ENCODE assay signal across 1 cellular context in the genomic region with DNA sequence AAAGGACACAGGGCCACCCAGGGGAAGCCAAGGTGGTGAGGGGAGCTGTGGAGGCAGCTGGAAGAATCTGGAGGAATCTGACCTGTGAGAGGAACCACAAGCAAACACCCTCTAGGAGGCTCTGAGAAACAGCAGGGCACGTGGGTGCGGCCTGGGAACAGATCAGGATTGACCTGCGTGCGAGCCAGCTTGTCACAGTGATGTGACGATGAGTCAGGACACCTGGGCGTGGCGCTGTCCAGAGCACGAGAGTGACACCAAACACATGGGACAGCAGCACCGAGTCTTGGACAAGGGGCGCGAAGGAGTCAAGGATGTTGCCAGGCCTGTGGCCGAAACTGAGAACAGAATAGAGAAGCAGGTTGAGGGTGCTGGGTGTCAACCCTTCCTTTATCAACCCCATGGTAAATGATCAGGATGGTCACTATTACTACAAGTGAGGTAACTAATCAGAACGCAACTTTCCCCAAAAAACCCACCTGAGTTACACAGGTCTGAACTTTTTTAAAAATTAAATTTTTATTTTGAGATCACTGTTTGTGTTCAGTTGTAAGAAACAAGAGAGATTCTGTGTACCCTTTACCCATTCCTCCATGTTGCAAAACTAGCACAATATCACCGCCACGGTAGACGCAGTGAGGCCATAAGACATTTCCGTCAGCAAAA.
A peak's percentile ranks its signal among the peaks of the same experiment; 100 is the strongest.
TF ChIP-seq lines count a peak whose summit lies in the region.

No MANE protein-coding gene starts in this region.

TF ChIP-seq in HepG2, 621 proteins besides CTCF, POLR2A, EP300 and RAD21 (continued from another document):
- TF ChIP-seq, protein P1, sequence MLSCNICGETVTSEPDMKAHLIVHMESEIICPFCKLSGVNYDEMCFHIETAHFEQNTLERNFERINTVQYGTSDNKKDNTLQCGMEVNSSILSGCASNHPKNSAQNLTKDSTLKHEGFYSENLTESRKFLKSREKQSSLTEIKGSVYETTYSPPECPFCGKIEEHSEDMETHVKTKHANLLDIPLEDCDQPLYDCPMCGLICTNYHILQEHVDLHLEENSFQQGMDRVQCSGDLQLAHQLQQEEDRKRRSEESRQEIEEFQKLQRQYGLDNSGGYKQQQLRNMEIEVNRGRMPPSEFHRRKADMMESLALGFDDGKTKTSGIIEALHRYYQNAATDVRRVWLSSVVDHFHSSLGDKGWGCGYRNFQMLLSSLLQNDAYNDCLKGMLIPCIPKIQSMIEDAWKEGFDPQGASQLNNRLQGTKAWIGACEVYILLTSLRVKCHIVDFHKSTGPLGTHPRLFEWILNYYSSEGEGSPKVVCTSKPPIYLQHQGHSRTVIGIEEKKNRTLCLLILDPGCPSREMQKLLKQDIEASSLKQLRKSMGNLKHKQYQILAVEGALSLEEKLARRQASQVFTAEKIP (CRISPR knock-in tag; IDR thresholded peaks at IDR 0.05; ENCODE audit: borderline replicate concordance): no peak
- TF ChIP-seq, protein P2, sequence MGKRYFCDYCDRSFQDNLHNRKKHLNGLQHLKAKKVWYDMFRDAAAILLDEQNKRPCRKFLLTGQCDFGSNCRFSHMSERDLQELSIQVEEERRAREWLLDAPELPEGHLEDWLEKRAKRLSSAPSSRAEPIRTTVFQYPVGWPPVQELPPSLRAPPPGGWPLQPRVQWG (CRISPR knock-in tag; IDR thresholded peaks at IDR 0.05; ENCODE audit: borderline replicate concordance, low read depth): no peak
- TF ChIP-seq NCOA5 (CRISPR knock-in tag; IDR thresholded peaks at IDR 0.05) (no peak), HNRNPH1 (optimal IDR thresholded peaks at IDR 0.05; ENCODE audit: low read depth, low read length) (no peak), ZNF101 (CRISPR knock-in tag; IDR thresholded peaks at IDR 0.05; ENCODE audit: borderline replicate concordance, low read depth) (no peak), ZNF441 (CRISPR knock-in tag; IDR thresholded peaks at IDR 0.05; ENCODE audit: borderline replicate concordance) (no peak), SRSF9 (IDR thresholded peaks at IDR 0.05; ENCODE audit: borderline replicate concordance, insufficient read depth, low read depth, low read length, poor library complexity, severe bottlenecking) (no peak), SETDB1 (CRISPR knock-in tag; IDR thresholded peaks at IDR 0.05; ENCODE audit: borderline replicate concordance) (no peak), EED (CRISPR knock-in tag; IDR thresholded peaks at IDR 0.05) (no peak), ZIK1 (CRISPR knock-in tag; IDR thresholded peaks at IDR 0.05; ENCODE audit: borderline replicate concordance, low read depth) (no peak; the same call in 1 of the 2 replicates), RARA (CRISPR knock-in tag; IDR thresholded peaks at IDR 0.05) (peak; percentile 67), NFYC (CRISPR knock-in tag; IDR thresholded peaks at IDR 0.05) (no peak; the same call in 1 of the 2 replicates), ZNF605 (CRISPR knock-in tag; IDR thresholded peaks at IDR 0.05) (peak; percentile 10; the same call in 1 of the 2 replicates), ZNF567 (CRISPR knock-in tag; IDR thresholded peaks at IDR 0.05; ENCODE audit: borderline replicate concordance) (no peak), ZNF562 (CRISPR knock-in tag; IDR thresholded peaks at IDR 0.05; ENCODE audit: borderline replicate concordance) (no peak), NR1H2 (CRISPR knock-in tag; IDR thresholded peaks at IDR 0.05; ENCODE audit: borderline replicate concordance, low read depth) (no peak), ZBTB1 (CRISPR knock-in tag; IDR thresholded peaks at IDR 0.05; ENCODE audit: borderline replicate concordance) (no peak), SIN3B (IDR thresholded peaks at IDR 0.05; ENCODE audit: low read length) (no peak), ZNF883 (CRISPR knock-in tag; IDR thresholded peaks at IDR 0.05; ENCODE audit: not compliant biosample characterization) (no peak), ZNF10 (CRISPR knock-in tag; IDR thresholded peaks at IDR 0.05; ENCODE audit: borderline replicate concordance, low read depth) (no peak), KMT2B (CRISPR knock-in tag; IDR thresholded peaks at IDR 0.05) (no peak), ZNF703 (CRISPR knock-in tag; IDR thresholded peaks at IDR 0.05; ENCODE audit: borderline replicate concordance) (no peak), NR3C1 (CRISPR knock-in tag; IDR thresholded peaks at IDR 0.05) (no peak), ZNF777 (CRISPR knock-in tag; IDR thresholded peaks at IDR 0.05) (no peak), POGZ (CRISPR knock-in tag; IDR thresholded peaks at IDR 0.05) (no peak), ZNF446 (CRISPR knock-in tag; IDR thresholded peaks at IDR 0.05) (no peak), TP53 (CRISPR knock-in tag; conservative IDR thresholded peaks at IDR 0.05) (no peak)
- TF ChIP-seq, protein P3, sequence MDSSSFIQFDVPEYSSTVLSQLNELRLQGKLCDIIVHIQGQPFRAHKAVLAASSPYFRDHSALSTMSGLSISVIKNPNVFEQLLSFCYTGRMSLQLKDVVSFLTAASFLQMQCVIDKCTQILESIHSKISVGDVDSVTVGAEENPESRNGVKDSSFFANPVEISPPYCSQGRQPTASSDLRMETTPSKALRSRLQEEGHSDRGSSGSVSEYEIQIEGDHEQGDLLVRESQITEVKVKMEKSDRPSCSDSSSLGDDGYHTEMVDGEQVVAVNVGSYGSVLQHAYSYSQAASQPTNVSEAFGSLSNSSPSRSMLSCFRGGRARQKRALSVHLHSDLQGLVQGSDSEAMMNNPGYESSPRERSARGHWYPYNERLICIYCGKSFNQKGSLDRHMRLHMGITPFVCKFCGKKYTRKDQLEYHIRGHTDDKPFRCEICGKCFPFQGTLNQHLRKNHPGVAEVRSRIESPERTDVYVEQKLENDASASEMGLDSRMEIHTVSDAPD (CRISPR knock-in tag; IDR thresholded peaks at IDR 0.05): peak; percentile 6; the same call in 1 of the 2 replicates
- TF ChIP-seq, protein P4, sequence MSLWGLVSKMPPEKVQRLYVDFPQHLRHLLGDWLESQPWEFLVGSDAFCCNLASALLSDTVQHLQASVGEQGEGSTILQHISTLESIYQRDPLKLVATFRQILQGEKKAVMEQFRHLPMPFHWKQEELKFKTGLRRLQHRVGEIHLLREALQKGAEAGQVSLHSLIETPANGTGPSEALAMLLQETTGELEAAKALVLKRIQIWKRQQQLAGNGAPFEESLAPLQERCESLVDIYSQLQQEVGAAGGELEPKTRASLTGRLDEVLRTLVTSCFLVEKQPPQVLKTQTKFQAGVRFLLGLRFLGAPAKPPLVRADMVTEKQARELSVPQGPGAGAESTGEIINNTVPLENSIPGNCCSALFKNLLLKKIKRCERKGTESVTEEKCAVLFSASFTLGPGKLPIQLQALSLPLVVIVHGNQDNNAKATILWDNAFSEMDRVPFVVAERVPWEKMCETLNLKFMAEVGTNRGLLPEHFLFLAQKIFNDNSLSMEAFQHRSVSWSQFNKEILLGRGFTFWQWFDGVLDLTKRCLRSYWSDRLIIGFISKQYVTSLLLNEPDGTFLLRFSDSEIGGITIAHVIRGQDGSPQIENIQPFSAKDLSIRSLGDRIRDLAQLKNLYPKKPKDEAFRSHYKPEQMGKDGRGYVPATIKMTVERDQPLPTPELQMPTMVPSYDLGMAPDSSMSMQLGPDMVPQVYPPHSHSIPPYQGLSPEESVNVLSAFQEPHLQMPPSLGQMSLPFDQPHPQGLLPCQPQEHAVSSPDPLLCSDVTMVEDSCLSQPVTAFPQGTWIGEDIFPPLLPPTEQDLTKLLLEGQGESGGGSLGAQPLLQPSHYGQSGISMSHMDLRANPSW (CRISPR knock-in tag; IDR thresholded peaks at IDR 0.05; ENCODE audit: borderline replicate concordance): no peak
